ENCODE assay signal across 1 cellular context in genomic region chr10:133349160-133349568, GRCh38.
TF ChIP-seq lines count a peak whose summit lies in the region.

No MANE protein-coding gene starts in this region.

TF ChIP-seq in K562, 482 proteins besides CTCF, POLR2A, EP300 and RAD21 (continued from another document):
- TF ChIP-seq, protein P1, sequence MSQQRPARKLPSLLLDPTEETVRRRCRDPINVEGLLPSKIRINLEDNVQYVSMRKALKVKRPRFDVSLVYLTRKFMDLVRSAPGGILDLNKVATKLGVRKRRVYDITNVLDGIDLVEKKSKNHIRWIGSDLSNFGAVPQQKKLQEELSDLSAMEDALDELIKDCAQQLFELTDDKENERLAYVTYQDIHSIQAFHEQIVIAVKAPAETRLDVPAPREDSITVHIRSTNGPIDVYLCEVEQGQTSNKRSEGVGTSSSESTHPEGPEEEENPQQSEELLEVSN (IDR thresholded peaks at IDR 0.05; ENCODE audit: borderline replicate concordance in 1 of 2, extremely low read depth in 1 of 2, insufficient read depth in 1 of 2, insufficient read length in 1 of 2, low read depth in 1 of 2, low read length in 1 of 2, poor library complexity in 1 of 2, severe bottlenecking in 1 of 2): no peak
- TF ChIP-seq, protein P2, sequence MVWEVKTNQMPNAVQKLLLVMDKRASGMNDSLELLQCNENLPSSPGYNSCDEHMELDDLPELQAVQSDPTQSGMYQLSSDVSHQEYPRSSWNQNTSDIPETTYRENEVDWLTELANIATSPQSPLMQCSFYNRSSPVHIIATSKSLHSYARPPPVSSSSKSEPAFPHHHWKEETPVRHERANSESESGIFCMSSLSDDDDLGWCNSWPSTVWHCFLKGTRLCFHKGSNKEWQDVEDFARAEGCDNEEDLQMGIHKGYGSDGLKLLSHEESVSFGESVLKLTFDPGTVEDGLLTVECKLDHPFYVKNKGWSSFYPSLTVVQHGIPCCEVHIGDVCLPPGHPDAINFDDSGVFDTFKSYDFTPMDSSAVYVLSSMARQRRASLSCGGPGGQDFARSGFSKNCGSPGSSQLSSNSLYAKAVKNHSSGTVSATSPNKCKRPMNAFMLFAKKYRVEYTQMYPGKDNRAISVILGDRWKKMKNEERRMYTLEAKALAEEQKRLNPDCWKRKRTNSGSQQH (CRISPR knock-in tag; IDR thresholded peaks at IDR 0.05): peak; percentile 30; the same call in 1 of the 2 replicates
- TF ChIP-seq OTX1 (CRISPR knock-in tag; IDR thresholded peaks at IDR 0.05): peak; percentile 47; the same call in 1 of the 2 replicates
- no peak for TF ChIP-seq ZNF717 (CRISPR knock-in tag; IDR thresholded peaks at IDR 0.05)
- no peak for TF ChIP-seq CBFB (CRISPR knock-in tag; IDR thresholded peaks at IDR 0.05)
- TF ChIP-seq PHF8 (IDR thresholded peaks at IDR 0.05; ENCODE audit: borderline replicate concordance, low read length): no peak
- TF ChIP-seq THRB (CRISPR knock-in tag; conservative IDR thresholded peaks at IDR 0.05): peak; percentile 63; the same call in 1 of the 2 replicates
- TF ChIP-seq PRMT5 (CRISPR knock-in tag; IDR thresholded peaks at IDR 0.05): no peak
- no peak for TF ChIP-seq TCF7L2 (IDR thresholded peaks at IDR 0.05; ENCODE audit: low read depth, low read length)
- no peak for TF ChIP-seq NCOA2 (IDR thresholded peaks at IDR 0.05; ENCODE audit: partially characterized antibody in 2 of 2)
- TF ChIP-seq KAT7 (CRISPR knock-in tag; IDR thresholded peaks at IDR 0.05; ENCODE audit: borderline replicate concordance): no peak
- TF ChIP-seq TRIM28 (IDR thresholded peaks at IDR 0.05): no peak
- TF ChIP-seq, protein P3, sequence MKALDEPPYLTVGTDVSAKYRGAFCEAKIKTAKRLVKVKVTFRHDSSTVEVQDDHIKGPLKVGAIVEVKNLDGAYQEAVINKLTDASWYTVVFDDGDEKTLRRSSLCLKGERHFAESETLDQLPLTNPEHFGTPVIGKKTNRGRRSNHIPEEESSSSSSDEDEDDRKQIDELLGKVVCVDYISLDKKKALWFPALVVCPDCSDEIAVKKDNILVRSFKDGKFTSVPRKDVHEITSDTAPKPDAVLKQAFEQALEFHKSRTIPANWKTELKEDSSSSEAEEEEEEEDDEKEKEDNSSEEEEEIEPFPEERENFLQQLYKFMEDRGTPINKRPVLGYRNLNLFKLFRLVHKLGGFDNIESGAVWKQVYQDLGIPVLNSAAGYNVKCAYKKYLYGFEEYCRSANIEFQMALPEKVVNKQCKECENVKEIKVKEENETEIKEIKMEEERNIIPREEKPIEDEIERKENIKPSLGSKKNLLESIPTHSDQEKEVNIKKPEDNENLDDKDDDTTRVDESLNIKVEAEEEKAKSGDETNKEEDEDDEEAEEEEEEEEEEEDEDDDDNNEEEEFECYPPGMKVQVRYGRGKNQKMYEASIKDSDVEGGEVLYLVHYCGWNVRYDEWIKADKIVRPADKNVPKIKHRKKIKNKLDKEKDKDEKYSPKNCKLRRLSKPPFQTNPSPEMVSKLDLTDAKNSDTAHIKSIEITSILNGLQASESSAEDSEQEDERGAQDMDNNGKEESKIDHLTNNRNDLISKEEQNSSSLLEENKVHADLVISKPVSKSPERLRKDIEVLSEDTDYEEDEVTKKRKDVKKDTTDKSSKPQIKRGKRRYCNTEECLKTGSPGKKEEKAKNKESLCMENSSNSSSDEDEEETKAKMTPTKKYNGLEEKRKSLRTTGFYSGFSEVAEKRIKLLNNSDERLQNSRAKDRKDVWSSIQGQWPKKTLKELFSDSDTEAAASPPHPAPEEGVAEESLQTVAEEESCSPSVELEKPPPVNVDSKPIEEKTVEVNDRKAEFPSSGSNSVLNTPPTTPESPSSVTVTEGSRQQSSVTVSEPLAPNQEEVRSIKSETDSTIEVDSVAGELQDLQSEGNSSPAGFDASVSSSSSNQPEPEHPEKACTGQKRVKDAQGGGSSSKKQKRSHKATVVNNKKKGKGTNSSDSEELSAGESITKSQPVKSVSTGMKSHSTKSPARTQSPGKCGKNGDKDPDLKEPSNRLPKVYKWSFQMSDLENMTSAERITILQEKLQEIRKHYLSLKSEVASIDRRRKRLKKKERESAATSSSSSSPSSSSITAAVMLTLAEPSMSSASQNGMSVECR (CRISPR knock-in tag; IDR thresholded peaks at IDR 0.05): no peak
- no peak for TF ChIP-seq RHOXF2B (CRISPR knock-in tag; conservative IDR thresholded peaks at IDR 0.05)
- TF ChIP-seq ZNF780A (CRISPR knock-in tag; IDR thresholded peaks at IDR 0.05): no peak
- TF ChIP-seq HMG20B (CRISPR knock-in tag; IDR thresholded peaks at IDR 0.05): no peak
- no peak for TF ChIP-seq ZNF407 (IDR thresholded peaks at IDR 0.05; ENCODE audit: low read depth)
- TF ChIP-seq ZBTB26 (CRISPR knock-in tag; IDR thresholded peaks at IDR 0.05): peak; percentile 80
- no peak for TF ChIP-seq TCF15 (CRISPR knock-in tag; IDR thresholded peaks at IDR 0.05)
- no peak for TF ChIP-seq RBM39 (optimal IDR thresholded peaks at IDR 0.05; ENCODE audit: low read depth, low read length)
- TF ChIP-seq PTTG1 (tag; IDR thresholded peaks at IDR 0.05; ENCODE audit: low read depth): no peak
- TF ChIP-seq STAT5A (IDR thresholded peaks at IDR 0.05; ENCODE audit: borderline replicate concordance, low read length): peak; percentile 50; the same call in 1 of the 2 replicates
- no peak for TF ChIP-seq KLF16 (IDR thresholded peaks at IDR 0.05)
- no peak for TF ChIP-seq ZNF184 (CRISPR knock-in tag; IDR thresholded peaks at IDR 0.05)
- TF ChIP-seq HINFP (tag; conservative IDR thresholded peaks at IDR 0.05; ENCODE audit: low read depth): no peak
- no peak for TF ChIP-seq CREB1 (IDR thresholded peaks at IDR 0.05)
- TF ChIP-seq CREB1 (CRISPR knock-in tag; IDR thresholded peaks at IDR 0.05): no peak
- TF ChIP-seq ZBED1 (IDR thresholded peaks at IDR 0.05): no peak
- TF ChIP-seq, protein P4, sequence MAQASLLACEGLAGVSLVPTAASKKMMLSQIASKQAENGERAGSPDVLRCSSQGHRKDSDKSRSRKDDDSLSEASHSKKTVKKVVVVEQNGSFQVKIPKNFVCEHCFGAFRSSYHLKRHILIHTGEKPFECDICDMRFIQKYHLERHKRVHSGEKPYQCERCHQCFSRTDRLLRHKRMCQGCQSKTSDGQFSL (CRISPR knock-in tag; IDR thresholded peaks at IDR 0.05): peak; percentile 73
- TF ChIP-seq, protein P4 (tag; IDR thresholded peaks at IDR 0.05): no peak
- TF ChIP-seq, protein P5, sequence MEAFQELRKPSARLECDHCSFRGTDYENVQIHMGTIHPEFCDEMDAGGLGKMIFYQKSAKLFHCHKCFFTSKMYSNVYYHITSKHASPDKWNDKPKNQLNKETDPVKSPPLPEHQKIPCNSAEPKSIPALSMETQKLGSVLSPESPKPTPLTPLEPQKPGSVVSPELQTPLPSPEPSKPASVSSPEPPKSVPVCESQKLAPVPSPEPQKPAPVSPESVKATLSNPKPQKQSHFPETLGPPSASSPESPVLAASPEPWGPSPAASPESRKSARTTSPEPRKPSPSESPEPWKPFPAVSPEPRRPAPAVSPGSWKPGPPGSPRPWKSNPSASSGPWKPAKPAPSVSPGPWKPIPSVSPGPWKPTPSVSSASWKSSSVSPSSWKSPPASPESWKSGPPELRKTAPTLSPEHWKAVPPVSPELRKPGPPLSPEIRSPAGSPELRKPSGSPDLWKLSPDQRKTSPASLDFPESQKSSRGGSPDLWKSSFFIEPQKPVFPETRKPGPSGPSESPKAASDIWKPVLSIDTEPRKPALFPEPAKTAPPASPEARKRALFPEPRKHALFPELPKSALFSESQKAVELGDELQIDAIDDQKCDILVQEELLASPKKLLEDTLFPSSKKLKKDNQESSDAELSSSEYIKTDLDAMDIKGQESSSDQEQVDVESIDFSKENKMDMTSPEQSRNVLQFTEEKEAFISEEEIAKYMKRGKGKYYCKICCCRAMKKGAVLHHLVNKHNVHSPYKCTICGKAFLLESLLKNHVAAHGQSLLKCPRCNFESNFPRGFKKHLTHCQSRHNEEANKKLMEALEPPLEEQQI (IDR thresholded peaks at IDR 0.05): no peak
- TF ChIP-seq, protein P6, sequence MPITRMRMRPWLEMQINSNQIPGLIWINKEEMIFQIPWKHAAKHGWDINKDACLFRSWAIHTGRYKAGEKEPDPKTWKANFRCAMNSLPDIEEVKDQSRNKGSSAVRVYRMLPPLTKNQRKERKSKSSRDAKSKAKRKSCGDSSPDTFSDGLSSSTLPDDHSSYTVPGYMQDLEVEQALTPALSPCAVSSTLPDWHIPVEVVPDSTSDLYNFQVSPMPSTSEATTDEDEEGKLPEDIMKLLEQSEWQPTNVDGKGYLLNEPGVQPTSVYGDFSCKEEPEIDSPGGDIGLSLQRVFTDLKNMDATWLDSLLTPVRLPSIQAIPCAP (CRISPR knock-in tag; IDR thresholded peaks at IDR 0.05; ENCODE audit: borderline replicate concordance): no peak
